30 cellular contexts compared by ENCODE assay signal in the genomic region with DNA sequence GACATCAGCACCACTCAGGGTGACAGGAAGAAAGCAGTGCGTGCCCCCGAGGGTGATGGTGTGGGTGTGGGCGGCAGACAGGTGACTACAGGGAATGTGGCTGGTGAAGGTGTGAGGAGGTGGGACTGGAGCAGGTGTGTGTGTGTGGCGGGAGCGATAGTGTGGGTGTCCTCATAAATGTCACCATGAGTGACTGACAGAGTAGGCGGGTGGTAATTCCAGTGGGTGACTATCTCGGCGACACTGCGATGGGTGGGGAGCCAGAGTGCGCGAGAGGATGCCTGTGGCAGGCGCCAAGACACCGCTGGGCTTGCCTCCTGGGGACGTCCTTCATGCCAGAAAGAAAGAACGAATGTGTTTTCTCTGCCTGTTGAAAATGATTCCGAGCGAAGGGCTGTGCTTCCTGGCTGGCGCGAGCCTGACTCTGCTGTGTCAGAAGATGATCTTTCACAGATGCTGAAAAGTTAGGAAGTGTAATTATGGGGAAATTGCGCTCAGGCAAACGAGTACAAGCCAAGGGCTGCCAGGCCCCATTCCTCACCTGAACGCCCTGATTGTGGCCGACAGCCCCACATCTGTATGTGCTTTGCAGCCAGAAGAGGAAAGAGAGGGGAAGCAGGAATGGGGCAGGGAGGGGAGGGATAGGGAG.
"Had no signal": no experiment of that assay in that cellular context is flagged by ENCODE, and none has a peak within 500 bp of the region (broad histone marks: within the 10 kb centered on the region; RNA-seq: fewer than 3 reads in every experiment).

No MANE protein-coding gene starts in this region.

- H2AFZ ChIP-seq: parathyroid adenoma had no signal

- H3K9ac ChIP-seq: parathyroid adenoma, SK-N-SH had no signal

- H3K4me1 ChIP-seq: parathyroid adenoma, psoas muscle, spleen, stomach, upper lobe of right lung had no signal

- H3K27ac Mint-ChIP-seq: activated CD4-positive, alpha-beta T cell treated with anti-CD3 and anti-CD28 coated beads, Interleukin-2, amount 10 ng/mL, durations not matched to agents 7 days and 5 days; activated CD8-positive, alpha-beta memory T cell treated with anti-CD3 and anti-CD28 coated beads, Interleukin-2, amount 10 ng/mL, durations not matched to agents 7 days and 5 days; activated CD8-positive, alpha-beta T cell treated with anti-CD3 and anti-CD28 coated beads, Interleukin-2, amount 10 ng/mL, durations not matched to agents 7 days and 5 days; activated naive CD4-positive, alpha-beta T cell treated with anti-CD3 and anti-CD28 coated beads, Interleukin-2, amount 10 ng/mL, durations not matched to agents 7 days and 5 days; activated naive CD8-positive, alpha-beta T cell treated with anti-CD3 and anti-CD28 coated beads, Interleukin-2, amount 10 ng/mL, durations not matched to agents 7 days and 5 days; naive B cell; stimulated activated memory B cell treated with anti-CD40 and anti-IgM and Interleukin-4, amounts not matched to agents 10 μg/mL and 1 μg/mL and 100 μg/mL, for 72 hours; T-helper 1 cell treated with Interleukin-12 subunit alpha and Interleukin-12 subunit beta and Interleukin-4 antibody, amounts not matched to agents 30 μg/mL and 1 μg/mL, for 36 hours had no signal

- H3K4me1 Mint-ChIP-seq: activated CD4-positive, alpha-beta T cell treated with anti-CD3 and anti-CD28 coated beads, Interleukin-2, amount 10 ng/mL, durations not matched to agents 7 days and 5 days; activated CD8-positive, alpha-beta memory T cell treated with anti-CD3 and anti-CD28 coated beads, Interleukin-2, amount 10 ng/mL, durations not matched to agents 7 days and 5 days; activated naive CD4-positive, alpha-beta T cell treated with anti-CD3 and anti-CD28 coated beads, Interleukin-2, amount 10 ng/mL, durations not matched to agents 7 days and 5 days; activated naive CD8-positive, alpha-beta T cell treated with anti-CD3 and anti-CD28 coated beads, Interleukin-2, amount 10 ng/mL, durations not matched to agents 7 days and 5 days; naive B cell; stimulated activated memory B cell treated with anti-CD40 and anti-IgM and Interleukin-4, amounts not matched to agents 10 μg/mL and 1 μg/mL and 100 μg/mL, for 72 hours had no signal

- H3K4me2 ChIP-seq: SK-N-SH had no signal

- ATAC-seq: activated CD8-positive, alpha-beta memory T cell treated with anti-CD3 and anti-CD28 coated beads, Interleukin-2, amount 10 ng/mL, durations not matched to agents 7 days and 5 days; activated CD8-positive, alpha-beta T cell treated with anti-CD3 and anti-CD28 coated beads, Interleukin-2, amount 10 ng/mL, durations not matched to agents 7 days and 5 days; left cardiac atrium; psoas muscle; right cardiac atrium; stimulated activated memory B cell treated with anti-CD40 and anti-IgM and Interleukin-4, amounts not matched to agents 10 μg/mL and 1 μg/mL and 100 μg/mL, for 72 hours; upper lobe of right lung had no signal

- H3K4me3 Mint-ChIP-seq: activated CD4-positive, alpha-beta T cell treated with anti-CD3 and anti-CD28 coated beads, Interleukin-2, amount 10 ng/mL, durations not matched to agents 7 days and 5 days; activated CD8-positive, alpha-beta memory T cell treated with anti-CD3 and anti-CD28 coated beads, Interleukin-2, amount 10 ng/mL, durations not matched to agents 7 days and 5 days; activated CD8-positive, alpha-beta T cell treated with anti-CD3 and anti-CD28 coated beads, Interleukin-2, amount 10 ng/mL, durations not matched to agents 7 days and 5 days; activated naive CD4-positive, alpha-beta T cell treated with anti-CD3 and anti-CD28 coated beads, Interleukin-2, amount 10 ng/mL, durations not matched to agents 7 days and 5 days; activated naive CD8-positive, alpha-beta T cell treated with anti-CD3 and anti-CD28 coated beads, Interleukin-2, amount 10 ng/mL, durations not matched to agents 7 days and 5 days; naive B cell; stimulated activated memory B cell treated with anti-CD40 and anti-IgM and Interleukin-4, amounts not matched to agents 10 μg/mL and 1 μg/mL and 100 μg/mL, for 72 hours; T-helper 1 cell treated with Interleukin-12 subunit alpha and Interleukin-12 subunit beta and Interleukin-4 antibody, amounts not matched to agents 30 μg/mL and 1 μg/mL, for 36 hours had no signal

- H3K27ac ChIP-seq: brain microvascular endothelial cell, esophagus muscularis mucosa, parathyroid adenoma, psoas muscle, spleen, stomach, thyroid gland, upper lobe of right lung, WERI-Rb-1 had no signal

- H3K36me3 Mint-ChIP-seq: activated CD8-positive, alpha-beta memory T cell treated with anti-CD3 and anti-CD28 coated beads, Interleukin-2, amount 10 ng/mL, durations not matched to agents 7 days and 5 days; activated naive CD4-positive, alpha-beta T cell treated with anti-CD3 and anti-CD28 coated beads, Interleukin-2, amount 10 ng/mL, durations not matched to agents 7 days and 5 days; activated naive CD8-positive, alpha-beta T cell treated with anti-CD3 and anti-CD28 coated beads, Interleukin-2, amount 10 ng/mL, durations not matched to agents 7 days and 5 days; stimulated activated memory B cell treated with anti-CD40 and anti-IgM and Interleukin-4, amounts not matched to agents 10 μg/mL and 1 μg/mL and 100 μg/mL, for 72 hours had no signal

- H3K9me3 ChIP-seq: psoas muscle, SK-N-SH, thyroid gland, upper lobe of right lung had no signal

- H3K27me3 Mint-ChIP-seq: activated CD4-positive, alpha-beta T cell treated with anti-CD3 and anti-CD28 coated beads, Interleukin-2, amount 10 ng/mL, durations not matched to agents 7 days and 5 days had no signal

- H3K36me3 ChIP-seq: brain microvascular endothelial cell, esophagus muscularis mucosa, spleen, stomach, thyroid gland, upper lobe of right lung, WERI-Rb-1 had no signal

- DNase-seq: activated CD4-positive, alpha-beta T cell treated with anti-CD3 and anti-CD28 coated beads, Interleukin-2, amount 10 ng/mL, durations not matched to agents 7 days and 5 days; activated CD4-positive, CD25-positive, alpha-beta regulatory T cell treated with anti-CD3 and anti-CD28 coated beads, Interleukin-2, amount 50 U/mL, for 72 hours; activated CD8-positive, alpha-beta memory T cell treated with anti-CD3 and anti-CD28 coated beads, Interleukin-2, amount 10 ng/mL, durations not matched to agents 7 days and 5 days; activated CD8-positive, alpha-beta T cell treated with anti-CD3 and anti-CD28 coated beads, Interleukin-2, amount 10 ng/mL, durations not matched to agents 7 days and 5 days; activated gamma-delta T cell; activated naive CD4-positive, alpha-beta T cell treated with anti-CD3 and anti-CD28 coated beads, Interleukin-2, amount 10 ng/mL, durations not matched to agents 7 days and 5 days; activated naive CD8-positive, alpha-beta T cell treated with anti-CD3 and anti-CD28 coated beads, Interleukin-2, amount 10 ng/mL, durations not matched to agents 7 days and 5 days; amniotic stem cell; brain microvascular endothelial cell; central memory CD4-positive, alpha-beta T cell; hippocampal formation; left cardiac atrium; mammary epithelial cell; naive B cell; occipital lobe; psoas muscle; right cardiac atrium; SK-N-SH; spleen; stimulated activated CD4-positive, alpha-beta T cell treated with anti-CD3 and anti-CD28 coated beads, Interleukin-4, amount 100 ng/mL, for 1 hour; stomach; SW 1271; T-helper 9 cell; thyroid gland; upper lobe of right lung; WERI-Rb-1 had no signal

- H3K4me3 ChIP-seq: esophagus muscularis mucosa, psoas muscle, spleen, stomach, thyroid gland, upper lobe of right lung had no signal

- H3K27me3 ChIP-seq: brain microvascular endothelial cell, thyroid gland, upper lobe of right lung had no signal

- H3K79me2 ChIP-seq: parathyroid adenoma had no signal
